8 cellular contexts compared by ENCODE assay signal in the genomic region with DNA sequence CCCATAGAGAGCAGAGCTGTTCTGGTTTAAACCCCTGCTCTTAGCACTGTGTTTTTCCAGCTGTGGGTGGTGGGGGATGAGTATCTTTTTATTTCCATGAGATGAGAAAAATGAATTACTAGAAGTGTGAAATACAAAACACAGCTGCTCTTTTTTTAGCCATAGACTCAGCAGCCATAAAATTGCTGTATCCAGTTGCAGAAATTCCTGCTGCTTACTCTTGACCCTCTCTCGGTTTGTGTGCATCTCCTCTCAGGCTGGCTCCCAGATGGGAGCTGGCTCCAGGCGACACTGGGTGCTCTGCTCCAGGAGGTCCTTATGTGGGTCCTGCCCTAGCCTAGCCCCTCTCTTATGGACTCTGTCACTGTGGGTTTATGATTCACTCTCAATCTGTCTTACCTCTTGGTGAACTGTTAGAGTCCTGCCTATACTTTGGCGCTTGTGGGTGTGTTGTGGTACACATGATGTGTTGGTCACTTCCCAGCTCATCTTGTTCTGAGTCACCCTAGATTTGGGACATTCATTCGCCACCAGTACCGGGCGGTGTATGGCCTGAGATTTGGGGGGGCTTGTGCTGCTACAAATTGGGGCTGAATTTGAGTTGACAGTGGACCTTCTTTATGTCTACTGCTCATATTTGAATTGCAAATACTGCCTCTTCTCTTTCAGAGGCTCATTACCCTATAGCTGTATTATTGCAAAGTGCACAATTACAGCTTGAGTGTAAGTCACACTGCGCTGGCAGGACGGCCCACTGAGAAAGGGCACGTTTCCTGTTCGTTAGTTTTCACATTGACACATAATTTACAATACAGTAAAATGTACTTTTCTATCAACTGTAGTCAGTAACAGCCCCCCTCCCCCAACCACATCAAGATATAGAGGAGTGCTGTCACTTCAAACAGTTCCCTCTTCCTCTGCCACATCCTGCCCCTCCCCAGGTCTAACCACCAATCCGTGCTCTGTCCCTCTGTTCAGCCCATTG. TPM values are rescaled to one million over a fixed set of nuclear protein-coding genes. Genes with fewer than 3 reads are reported as not detected.
DNase-seq lines count a peak whose midpoint lies in the region; ATAC-seq and TF ChIP-seq lines count a peak whose summit lies in the region.

No MANE protein-coding gene starts in this region.

- ATAC-seq in CD4-positive, CD25-positive, alpha-beta regulatory T cell (ENCODE audit: low read depth in 2 of 2) = peak; percentile 97 to 98
- ATAC-seq in GM21786 (IDR thresholded peaks at IDR 0.05; ENCODE audit: unreplicated experiment) = peak; percentile 69
- ATAC-seq in naive B cell (ENCODE audit: low read depth in 2 of 2) = peak; percentile 74 to 85
- ATAC-seq in HG03135 (IDR thresholded peaks at IDR 0.05; ENCODE audit: unreplicated experiment) = no peak

- peak overlapping the region; percentile 93 to 96 (median 94) for H3K27ac Mint-ChIP-seq in CD4-positive, CD25-positive, alpha-beta regulatory T cell
- H3K27ac Mint-ChIP-seq in naive B cell (peak overlapping the region in 5 of 6 donors; percentile 47 to 89 (median 77)), MCF 10A (ENCODE audit: low read depth, unreplicated experiment) (no peak overlapping the region)

- TF ChIP-seq POLR2A in transverse colon (IDR thresholded peaks at IDR 0.05) = no peak

- no peaks in the 10 kb centered on the region for H3K9me3 Mint-ChIP-seq in CD4-positive, CD25-positive, alpha-beta regulatory T cell
- H3K9me3 Mint-ChIP-seq in naive B cell (no peaks in the 10 kb centered on the region), MCF 10A (ENCODE audit: unreplicated experiment) (no peaks in the 10 kb centered on the region)

- H3K36me3 Mint-ChIP-seq in CD4-positive, CD25-positive, alpha-beta regulatory T cell = peaks cover 26% of the 10 kb centered on the region
- H3K36me3 Mint-ChIP-seq in naive B cell (peaks cover under 1 to 24% of the 10 kb centered on the region in 2 donors), MCF 10A (ENCODE audit: insufficient read depth, unreplicated experiment) (peaks cover 63% of the 10 kb centered on the region)

- no peaks in the 10 kb centered on the region for H3K9me3 ChIP-seq in CD4-positive, CD25-positive, alpha-beta regulatory T cell (ENCODE audit: control insufficient read depth in 2 of 2, low read length in 2 of 2)
- H3K9me3 ChIP-seq in transverse colon = no peaks in the 10 kb centered on the region

- no TSS peak for BruUV-seq in MCF 10A (replicated peaks; lab: Mats Ljungman, UMichigan)

- intact Hi-C loops in transverse colon (cut with DNase I; ENCODE audit: low total_unique reads) (no loop called here), MCF 10A (cut with micrococcal nuclease) (no loop called here)

- peak; percentile 70 to 98 (median 91) for DNase-seq in CD4-positive, CD25-positive, alpha-beta regulatory T cell
- DNase-seq in RPMI7951 (ENCODE audit: low read depth) = peak; percentile 4
- peak; percentile 54 for DNase-seq in activated naive CD4-positive, alpha-beta T cell treated with anti-CD3 and anti-CD28 coated beads, Interleukin-2, amount 50 U/mL, for 16 hours
- peak; percentile 9 for DNase-seq in naive B cell
- peak; percentile 18 for DNase-seq in transverse colon
- DNase-seq in MCF 10A (ENCODE audit: unreplicated experiment) = no peak

- no peak for TF ChIP-seq EP300 in transverse colon (IDR thresholded peaks at IDR 0.05; ENCODE audit: low read depth)

- H3K27ac ChIP-seq in CD4-positive, CD25-positive, alpha-beta regulatory T cell (ENCODE audit: insufficient read depth, low read length, poor library complexity, severe bottlenecking) = peak overlapping the region; percentile 81
- peak overlapping the region; percentile 4 to 69 (median 56) for H3K27ac ChIP-seq in transverse colon

- POLR2A ChIA-PET in MCF 10A (lab: Yijun Ruan, JAX) = interaction anchor here (0.6 kb wide), 1 partner anchor 362 kb away, joined by 3 read pairs; no protein-coding TSS in a partner anchor

- in situ Hi-C loops in transverse colon (cut with MboI; ENCODE audit: low pct_ligation_motif_present in 1 of 4, low pct_unique_long_range_greater_than_20kb in 1 of 4, low sequenced_read_pairs in 3 of 4) = loop anchor here in 1 of 4 donors (25.0 kb wide), 1 partner anchor 235 kb away; the partner anchor contains the start of gene HGFAC

- peaks cover 12% of the 10 kb centered on the region for H3K36me3 ChIP-seq in CD4-positive, CD25-positive, alpha-beta regulatory T cell (ENCODE audit: control insufficient read depth, insufficient read depth, low read length)
- peaks cover 0 to 16% (median 6%) of the 10 kb centered on the region in 4 donors for H3K36me3 ChIP-seq in transverse colon

- peak overlapping the region; percentile 79 to 91 (median 86) for H3K4me3 Mint-ChIP-seq in CD4-positive, CD25-positive, alpha-beta regulatory T cell
- H3K4me3 Mint-ChIP-seq in naive B cell = peak overlapping the region in 4 of 8 donors; percentile 12 to 70 (median 46)
- no peak overlapping the region for H3K4me3 Mint-ChIP-seq in MCF 10A (ENCODE audit: unreplicated experiment)

- peaks cover 65% of the 10 kb centered on the region for H3K4me1 ChIP-seq in CD4-positive, CD25-positive, alpha-beta regulatory T cell (ENCODE audit: control insufficient read depth, insufficient read depth, low read length, poor library complexity, severe bottlenecking)
- peaks cover 6 to 26% (median 11%) of the 10 kb centered on the region in 4 donors for H3K4me1 ChIP-seq in transverse colon

- no peaks in the 10 kb centered on the region for H3K27me3 Mint-ChIP-seq in CD4-positive, CD25-positive, alpha-beta regulatory T cell
- no peaks in the 10 kb centered on the region for H3K27me3 Mint-ChIP-seq in naive B cell
- H3K27me3 Mint-ChIP-seq in MCF 10A (ENCODE audit: insufficient read depth, unreplicated experiment) = no peaks in the 10 kb centered on the region

- peaks cover 28 to 80% (median 43%) of the 10 kb centered on the region in 4 donors for H3K4me1 Mint-ChIP-seq in CD4-positive, CD25-positive, alpha-beta regulatory T cell
- peaks cover 17 to 22% (median 19%) of the 10 kb centered on the region in 3 donors for H3K4me1 Mint-ChIP-seq in naive B cell
- no peaks in the 10 kb centered on the region for H3K4me1 Mint-ChIP-seq in MCF 10A (ENCODE audit: insufficient read depth, unreplicated experiment)

- CTCF ChIA-PET in MCF 10A (lab: Yijun Ruan, JAX) = interaction anchor here (1.3 kb wide), 1 partner anchor 9 kb away, joined by 3 read pairs; no protein-coding TSS in a partner anchor

- no peak for TF ChIP-seq CTCF in transverse colon (IDR thresholded peaks at IDR 0.05)
- TF ChIP-seq CTCF in MCF 10A (IDR thresholded peaks at IDR 0.05; ENCODE audit: unreplicated experiment) = no peak

- H3K4me3 ChIP-seq in CD4-positive, CD25-positive, alpha-beta regulatory T cell (ENCODE audit: low read depth, low read length) = peak overlapping the region; percentile 82
- no peak overlapping the region for H3K4me3 ChIP-seq in transverse colon

- 69 to 77% methylated on average over 4 to 11 of the region's 11 CpGs for WGBS in transverse colon (ENCODE audit: low coverage in 1 of 2), 2 donors

- H3K27me3 ChIP-seq in CD4-positive, CD25-positive, alpha-beta regulatory T cell (ENCODE audit: control insufficient read depth, insufficient read depth, low read length) = no peaks in the 10 kb centered on the region
- no peaks in the 10 kb centered on the region for H3K27me3 ChIP-seq in transverse colon

RNA-seq across cellular contexts. Expression of gene MSANTD1, which starts 46.9 kb away (rescaled TPM):
- total RNA-seq in CD4-positive, CD25-positive, alpha-beta regulatory T cell = 2.0 TPM
- under 1 TPM in 2 of 4 donors, not detected in 2; 0.05 to 0.22 TPM for polyA plus RNA-seq in CD4-positive, CD25-positive, alpha-beta regulatory T cell
- 0.10 and 0.12 TPM in 2 replicates for total RNA-seq in RPMI7951 (2014; rRNA removed; shearing (Covaris generic))
- polyA plus RNA-seq in naive B cell (ENCODE audit: low read depth in 6 of 6) = under 1 TPM in 2 of 6 donors, not detected in 4; 0.12 to 0.14 TPM
- total RNA-seq in transverse colon (1 to 10 TPM in 1 of 4 donors, under 1 TPM in 2, not detected in 1; 0.68 to 1.3 (median 0.80) TPM), MCF 10A (2022) (0.37 and 0.66 TPM in 2 replicates)
